In genomic region chrX:109839694-109840358, GRCh38 we compare ENCODE assay signal across 8 cellular contexts.
DNase-seq lines count a peak whose midpoint lies in the region; ATAC-seq and TF ChIP-seq lines count a peak whose summit lies in the region.

No MANE protein-coding gene starts in this region.

- intact Hi-C loops in sigmoid colon (cut with DNase I): no loop called here
- intact Hi-C loops in vagina (cut with DNase I): no loop called here

- TF ChIP-seq POLR2A in erythroblast (IDR thresholded peaks at IDR 0.05; ENCODE audit: low read length) (no peak), sigmoid colon (IDR thresholded peaks at IDR 0.05) (no peak), vagina (IDR thresholded peaks at IDR 0.05) (no peak)

- TF ChIP-seq CTCF in sigmoid colon (IDR thresholded peaks at IDR 0.05) (no peak), vagina (IDR thresholded peaks at IDR 0.05) (no peak), HFFc6 (IDR thresholded peaks at IDR 0.05) (no peak)

- no peak for TF ChIP-seq EP300 in sigmoid colon (IDR thresholded peaks at IDR 0.05)

- H3K4me1 ChIP-seq in sigmoid colon: peaks cover 0 to 5% (median 0%) of the 10 kb centered on the region in 4 donors
- H3K4me1 ChIP-seq in vagina: no peaks in the 10 kb centered on the region

- peak overlapping the region in 3 of 4 donors; percentile 46 to 57 (median 47) for H3K27ac ChIP-seq in sigmoid colon
- H3K27ac ChIP-seq in vagina: no peak overlapping the region

- ATAC-seq in GM19023 (IDR thresholded peaks at IDR 0.05; ENCODE audit: unreplicated experiment) (peak; percentile 57), HG02938 (IDR thresholded peaks at IDR 0.05; ENCODE audit: unreplicated experiment) (no peak)

- DNase-seq in NOMO-1 treated with DMSO at 0.1 percent for 48 hours (lab: John Stamatoyannopoulos, UW; ENCODE audit: unreplicated experiment): peak; percentile 33
- peak; percentile 66 to 68 for DNase-seq in erythroblast (lab: John Stamatoyannopoulos, UW)
- DNase-seq in sigmoid colon: peak; percentile 64
- no peak for DNase-seq in vagina (ENCODE audit: extremely low spot score in 2 of 2)
- DNase-seq in HFFc6: no peak
- no peak for DNase-seq in epidermal melanocyte (ENCODE audit: insufficient read length, low spot score)

- WGBS in sigmoid colon, 2 donors: 59 to 76% methylated on average over 9 of the region's 9 CpGs

- no peak overlapping the region for H3K27ac Mint-ChIP-seq in HFFc6

- H3K9me3 ChIP-seq in sigmoid colon (no peaks in the 10 kb centered on the region), vagina (no peaks in the 10 kb centered on the region)

- H3K27me3 ChIP-seq in sigmoid colon: no peaks in the 10 kb centered on the region
- H3K27me3 ChIP-seq in vagina: no peaks in the 10 kb centered on the region

- no peaks in the 10 kb centered on the region for H3K27me3 Mint-ChIP-seq in HFFc6 (ENCODE audit: insufficient read depth)

- H3K36me3 ChIP-seq in sigmoid colon (no peaks in the 10 kb centered on the region), vagina (no peaks in the 10 kb centered on the region)

- H3K9me3 Mint-ChIP-seq in HFFc6: no peaks in the 10 kb centered on the region

- H3K4me3 Mint-ChIP-seq in HFFc6: no peak overlapping the region

- peaks cover 6% of the 10 kb centered on the region; the same call in 1 of the 2 replicates for H3K4me1 Mint-ChIP-seq in HFFc6 (ENCODE audit: low read depth)

- no peak overlapping the region for H3K4me3 ChIP-seq in sigmoid colon
- H3K4me3 ChIP-seq in vagina: no peak overlapping the region

- H3K36me3 Mint-ChIP-seq in HFFc6 (ENCODE audit: low read depth): no peaks in the 10 kb centered on the region

Comparison
In these comparisons a context has a peak if more than half of its experiments do, and no peak if none do; other contexts are left out.
1. DNase-seq: peak in NOMO-1 treated with DMSO at 0.1 percent for 48 hours (single experiment), erythroblast (2 of 2) and sigmoid colon (single experiment); none in vagina (0 of 2), HFFc6 (single experiment) and epidermal melanocyte (single experiment).